Comparison of ENCODE assay signal across 8 cellular contexts in genomic region chr3:136196401-136197158, GRCh38. TPM values are rescaled to one million over a fixed set of nuclear protein-coding genes. Genes with fewer than 3 reads are reported as not detected.
A peak's percentile ranks its signal among the peaks of the same experiment; 100 is the strongest.
DNase-seq lines count a peak whose midpoint lies in the region; ATAC-seq and TF ChIP-seq lines count a peak whose summit lies in the region.

No MANE protein-coding gene starts in this region.

- H3K4me3 Mint-ChIP-seq in T-cell, result peak overlapping the region; percentile 88 to 99 (median 94)

- H3K9me3 ChIP-seq in heart right ventricle, result no peaks in the 10 kb centered on the region
- H3K9me3 ChIP-seq in upper lobe of left lung, result no peaks in the 10 kb centered on the region

- peak in 3 of 4 donors; percentile 42 to 78 (median 77) for TF ChIP-seq POLR2A in upper lobe of left lung (IDR thresholded peaks at IDR 0.05)

- in situ Hi-C loops in GM13977 (cut with MboI; ENCODE audit: low pct_unique_long_range_greater_than_20kb, low sequenced_read_pairs, unreplicated experiment), result no loop called here

- H3K27me3 Mint-ChIP-seq in T-cell, result no peaks in the 10 kb centered on the region

- intact Hi-C loops in heart right ventricle (cut with DNase I), result loop anchor here in 7 of 10 donors (1.0 to 10.0 kb wide), 9 partner anchors 51 to 556 kb away; partner anchors contain the start of genes PCCB (in 5 of the 7), STAG1 (in 3 of the 7) and PPP2R3A (in 1 of the 7)
- intact Hi-C loops in posterior cingulate gyrus (cut with DNase I), result loop anchor here (2.0 to 10.0 kb wide), 4 partner anchors 52 to 556 kb away; partner anchors contain the start of genes PCCB and STAG1

- H3K4me1 ChIP-seq in heart right ventricle, result peaks cover 3 to 39% (median 31%) of the 10 kb centered on the region in 9 donors
- H3K4me1 ChIP-seq in upper lobe of left lung, result peaks cover 17 to 31% (median 21%) of the 10 kb centered on the region in 4 donors

- H3K9me3 Mint-ChIP-seq in T-cell, result no peaks in the 10 kb centered on the region

- TF ChIP-seq EP300 in upper lobe of left lung (IDR thresholded peaks at IDR 0.05), result peak in 1 of 4 donors; percentile 32

- TF ChIP-seq CTCF in GM13977 (IDR thresholded peaks at IDR 0.05; ENCODE audit: extremely low read depth, insufficient read depth, missing control alignments), result no peak
- TF ChIP-seq CTCF in heart right ventricle (IDR thresholded peaks at IDR 0.05), result peak in 1 of 9 donors; percentile 10
- TF ChIP-seq CTCF in upper lobe of left lung (IDR thresholded peaks at IDR 0.05), result peak in 3 of 6 experiments; percentile 0 to 23 (median 15)

- H3K27ac Mint-ChIP-seq in T-cell, result peak overlapping the region; percentile 98 to 100

- POLR2A ChIA-PET in T-cell (lab: Charles Lee), result interaction anchor here (0.5 to 1.8 kb wide), 13 partner anchors 14 to 1977 kb away, joined by 3 to 14 read pairs (median 4); partner anchors contain the start of genes NCK1 (in 2 of the 2) and STAG1 (in 1 of the 2)

- H3K36me3 ChIP-seq in heart right ventricle (no peaks in the 10 kb centered on the region), upper lobe of left lung (no peaks in the 10 kb centered on the region)

- 0 to 1% methylated on average over 64 of the region's 64 CpGs for WGBS in heart right ventricle, 2 donors
- 0 to 1% methylated on average over 23 to 38 of the region's 64 CpGs for WGBS in upper lobe of left lung, 2 donors

- H3K27ac ChIP-seq in heart right ventricle (peak overlapping the region; percentile 98 to 100 (median 100)), upper lobe of left lung (peak overlapping the region; percentile 99 to 100 (median 100))

- H3K4me3 ChIP-seq in heart right ventricle, result peak overlapping the region; percentile 70 to 95 (median 80)
- peak overlapping the region; percentile 68 to 93 (median 89) for H3K4me3 ChIP-seq in upper lobe of left lung

- H3K36me3 Mint-ChIP-seq in T-cell, result peaks cover 14% of the 10 kb centered on the region

- CTCF ChIA-PET in T-cell (lab: Charles Lee), result interaction anchor here (0.5 to 4.6 kb wide), 11 partner anchors 13 to 928 kb away, joined by 3 to 31 read pairs (median 4); partner anchors contain the start of genes NCK1 (in 1 of the 2) and STAG1 (in 1 of the 2)

- H3K4me1 Mint-ChIP-seq in T-cell, result peaks cover 32 to 52% (median 33%) of the 10 kb centered on the region in 3 donors

- ATAC-seq in HG02870 (IDR thresholded peaks at IDR 0.05; ENCODE audit: unreplicated experiment) (peak; percentile 63), T-cell (replicated peaks in 1 of 4) (peak; percentile 68 to 72 (median 71)), heart right ventricle (peak; percentile 89 to 96 (median 94)), upper lobe of left lung (ENCODE audit: low FRiP score in 2 of 2) (peak; percentile 93 to 97)

- DNase-seq in GM13977 (ENCODE audit: low spot score) (peak; percentile 98), NCI-H146 (lab: John Stamatoyannopoulos, UW) (peak; percentile 100), T-cell (peak; percentile 89 to 99 (median 96)), amniotic epithelial cell (ENCODE audit: low read depth) (peak; percentile 99), heart right ventricle (peak; percentile 99), posterior cingulate gyrus (peak; percentile 93 to 99 (median 96)), upper lobe of left lung (peak; percentile 97)

- H3K27me3 ChIP-seq in heart right ventricle (no peaks in the 10 kb centered on the region), upper lobe of left lung (no peaks in the 10 kb centered on the region)

RNA-seq across cellular contexts. Expression of gene MSL2, which starts 0.4 kb away (rescaled TPM):
- total RNA-seq in T-cell (100 to 1,000 TPM in 2 of 5 donors, 10 to 100 TPM in 3; 90.5 to 111 (median 98.4) TPM), heart right ventricle (10 to 100 TPM; 16.5 to 25.2 (median 20.9) TPM), upper lobe of left lung (10 to 100 TPM; 15.1 to 42.6 (median 33.4) TPM)
- polyA plus RNA-seq in heart right ventricle, result 1 to 10 TPM; 3.8 TPM

RNA-seq across cellular contexts. Expression of gene PCCB, which starts 53.6 kb away (rescaled TPM):
- total RNA-seq in T-cell (10 to 100 TPM; 13.8 to 19.3 (median 16.1) TPM), heart right ventricle (100 to 1,000 TPM in 7 of 10 donors, 10 to 100 TPM in 3; 78.6 to 163 (median 132) TPM), upper lobe of left lung (10 to 100 TPM in 5 of 6 donors, 1 to 10 TPM in 1; 5.2 to 44.6 (median 31.2) TPM)
- 10 to 100 TPM; 17.2 to 42.3 TPM for polyA plus RNA-seq in heart right ventricle

Comparison
In these comparisons a context has a peak if more than half of its experiments do, and no peak if none do; other contexts are left out.
1. Peak in every context shown above with its lines: DNase-seq, ATAC-seq, H3K4me3 ChIP-seq and H3K27ac ChIP-seq.